10 cellular contexts compared by ENCODE assay signal in the genomic region with DNA sequence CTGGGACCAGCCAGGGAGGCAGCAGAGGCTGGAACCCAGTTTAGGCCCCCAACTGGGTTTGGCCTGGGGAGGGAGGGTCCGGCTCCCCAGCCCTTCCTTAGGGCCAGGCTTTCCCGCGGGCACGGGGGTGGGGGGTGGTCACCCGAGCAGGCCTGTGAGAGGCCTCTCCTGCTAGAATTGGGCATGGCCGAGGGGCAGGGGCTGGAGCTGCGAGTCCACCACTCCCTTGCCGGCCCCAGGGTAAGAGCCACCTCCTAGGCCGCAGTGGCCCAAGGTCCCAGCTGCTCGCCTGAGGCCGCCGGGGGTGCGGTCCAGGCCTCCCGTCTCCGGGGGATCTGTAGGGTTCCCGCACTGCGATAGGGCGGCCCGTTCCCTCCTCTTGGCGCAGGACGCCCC. TPM values are rescaled to one million over a fixed set of nuclear protein-coding genes. Genes with fewer than 3 reads are reported as not detected.
DNase-seq lines count a peak whose midpoint lies in the region; ATAC-seq and TF ChIP-seq lines count a peak whose summit lies in the region.
"Had no signal": no experiment of that assay in that cellular context is flagged by ENCODE, and none has a peak within 500 bp of the region (broad histone marks: within the 10 kb centered on the region; RNA-seq: fewer than 3 reads in every experiment).

No MANE protein-coding gene starts in this region.

- no peaks in the 10 kb centered on the region for H3K9me3 ChIP-seq in thoracic aorta

- no peak for TF ChIP-seq CTCF in activated B cell treated with CpG ODN at 0.5 μM for 24 hours (IDR thresholded peaks at IDR 0.05)
- no peak for TF ChIP-seq CTCF in kidney epithelial cell (IDR thresholded peaks at IDR 0.05; ENCODE audit: insufficient read depth, low read length, poor library complexity, severe bottlenecking)
- TF ChIP-seq CTCF in thoracic aorta (IDR thresholded peaks at IDR 0.05) = no peak

- H3K27ac ChIP-seq in thoracic aorta = no peak overlapping the region
- H3K27ac ChIP-seq in caudate nucleus (ENCODE audit: low read depth, low read length) = no peak overlapping the region

- H3K27ac Mint-ChIP-seq in activated naive CD4-positive, alpha-beta T cell treated with anti-CD3 and anti-CD28 coated beads, Interleukin-2, amount 10 ng/mL, durations not matched to agents 7 days and 5 days = no peak overlapping the region
- no peak overlapping the region for H3K27ac Mint-ChIP-seq in activated B cell treated with CpG ODN at 0.5 μM for 24 hours
- H3K27ac Mint-ChIP-seq: dendritic cell treated with granulocyte-macrophage colony-stimulating factor and Interleukin-4, amounts not matched to agents 40 ng/mL and 50 ng/mL, for 4 days had no signal

- CTCF ChIA-PET in activated naive CD4-positive, alpha-beta T cell treated with anti-CD3 and anti-CD28 coated beads, Interleukin-2, amount 10 ng/mL, durations not matched to agents 7 days and 5 days (lab: Charles Lee) = interaction anchor here (0.6 to 3.3 kb wide), 8 partner anchors 18 to 170 kb away, joined by 3 to 42 read pairs (median 5); partner anchors contain the start of gene IRF7
- CTCF ChIA-PET in activated B cell treated with CpG ODN at 0.5 μM for 24 hours (lab: Charles Lee) = interaction anchor here (0.6 to 2.2 kb wide), 14 partner anchors 9 to 172 kb away, joined by 3 to 24 read pairs (median 4); partner anchors contain the start of genes PHRF1 and TMEM80

- peak overlapping the region; percentile 52 for H3K4me3 Mint-ChIP-seq in activated naive CD4-positive, alpha-beta T cell treated with anti-CD3 and anti-CD28 coated beads, Interleukin-2, amount 10 ng/mL, durations not matched to agents 7 days and 5 days
- peak overlapping the region; percentile 24 for H3K4me3 Mint-ChIP-seq in activated B cell treated with CpG ODN at 0.5 μM for 24 hours
- H3K4me3 Mint-ChIP-seq: dendritic cell treated with granulocyte-macrophage colony-stimulating factor and Interleukin-4, amounts not matched to agents 40 ng/mL and 50 ng/mL, for 4 days had no signal

- H3K36me3 Mint-ChIP-seq in activated naive CD4-positive, alpha-beta T cell treated with anti-CD3 and anti-CD28 coated beads, Interleukin-2, amount 10 ng/mL, durations not matched to agents 7 days and 5 days = no peaks in the 10 kb centered on the region
- H3K36me3 Mint-ChIP-seq in activated B cell treated with CpG ODN at 0.5 μM for 24 hours (ENCODE audit: low read depth) = no peaks in the 10 kb centered on the region

- ATAC-seq in activated B cell treated with CpG ODN at 0.5 μM for 24 hours (ENCODE audit: low read depth) (no peak), thoracic aorta (ENCODE audit: insufficient number of reproducible peaks, low FRiP score, low read depth) (no peak), GM19328 (IDR thresholded peaks at IDR 0.05; ENCODE audit: unreplicated experiment) (no peak)

- H3K4me1 ChIP-seq in thoracic aorta (ENCODE audit: control insufficient read depth in 1 of 2, low read depth in 2 of 2) = peaks cover 7 to 16% of the 10 kb centered on the region in 2 donors

- peaks cover 13% of the 10 kb centered on the region for H3K4me1 Mint-ChIP-seq in activated naive CD4-positive, alpha-beta T cell treated with anti-CD3 and anti-CD28 coated beads, Interleukin-2, amount 10 ng/mL, durations not matched to agents 7 days and 5 days
- H3K4me1 Mint-ChIP-seq in activated B cell treated with CpG ODN at 0.5 μM for 24 hours = peaks cover 2% of the 10 kb centered on the region

- intact Hi-C loops in activated B cell treated with CpG ODN at 0.5 μM for 24 hours (cut with micrococcal nuclease) = no loop called here

- H3K27me3 ChIP-seq in kidney epithelial cell (ENCODE audit: control insufficient read depth, insufficient read depth, low read length) (peaks cover 40% of the 10 kb centered on the region), thoracic aorta (replicated peaks; ENCODE audit: insufficient read depth) (peaks cover 4% of the 10 kb centered on the region)

- H3K9me3 Mint-ChIP-seq in activated naive CD4-positive, alpha-beta T cell treated with anti-CD3 and anti-CD28 coated beads, Interleukin-2, amount 10 ng/mL, durations not matched to agents 7 days and 5 days = no peaks in the 10 kb centered on the region
- H3K9me3 Mint-ChIP-seq in activated B cell treated with CpG ODN at 0.5 μM for 24 hours = no peaks in the 10 kb centered on the region
- H3K9me3 Mint-ChIP-seq: dendritic cell treated with granulocyte-macrophage colony-stimulating factor and Interleukin-4, amounts not matched to agents 40 ng/mL and 50 ng/mL, for 4 days had no signal

- no peak for DNase-seq in activated naive CD4-positive, alpha-beta T cell treated with anti-CD3 and anti-CD28 coated beads, Interleukin-2, amount 10 ng/mL, durations not matched to agents 7 days and 5 days
- DNase-seq in activated naive CD4-positive, alpha-beta T cell (lab: John Stamatoyannopoulos, UW) = no peak
- DNase-seq in activated B cell treated with CpG ODN at 0.5 μM for 24 hours (no peak), kidney epithelial cell (ENCODE audit: low read depth) (no peak), thoracic aorta (ENCODE audit: low spot score) (no peak), caudate nucleus (lab: John Stamatoyannopoulos, UW) (no peak), D341Med (ENCODE audit: low spot score) (no peak)
- DNase-seq: HCEC 1CT had no signal

- POLR2A ChIA-PET in activated B cell treated with CpG ODN at 0.5 μM for 24 hours (lab: Charles Lee) = interaction anchor here (0.6 to 3.4 kb wide), 13 partner anchors 15 to 347 kb away, joined by 3 to 22 read pairs (median 7); partner anchors contain the start of genes BET1L, DEAF1, GATD1 and HRAS

- H3K4me3 ChIP-seq in kidney epithelial cell (ENCODE audit: low read depth, low read length) (peak overlapping the region; percentile 30), thoracic aorta (peak overlapping the region; percentile 60)

- H3K36me3 ChIP-seq in kidney epithelial cell (ENCODE audit: control insufficient read depth, insufficient read depth, low read length) = no peaks in the 10 kb centered on the region
- no peaks in the 10 kb centered on the region for H3K36me3 ChIP-seq in thoracic aorta

- peaks cover 61% of the 10 kb centered on the region for H3K27me3 Mint-ChIP-seq in activated naive CD4-positive, alpha-beta T cell treated with anti-CD3 and anti-CD28 coated beads, Interleukin-2, amount 10 ng/mL, durations not matched to agents 7 days and 5 days
- H3K27me3 Mint-ChIP-seq in activated B cell treated with CpG ODN at 0.5 μM for 24 hours = no peaks in the 10 kb centered on the region

RNA-seq across cellular contexts. Expression of gene LMNTD2, which starts 6.1 kb away (rescaled TPM):
- total RNA-seq in activated B cell treated with CpG ODN at 0.5 μM for 24 hours (8.6 and 9.1 TPM in 2 replicates), kidney epithelial cell (1.9 and 4.7 TPM in 2 replicates), thoracic aorta (1 to 10 TPM; 1.1 to 2.7 TPM)

RNA-seq across cellular contexts. Expression of gene RASSF7, which starts 6.3 kb away (rescaled TPM):
- total RNA-seq in activated B cell treated with CpG ODN at 0.5 μM for 24 hours (14.2 and 14.9 TPM in 2 replicates), kidney epithelial cell (72.5 and 91.7 TPM in 2 replicates), thoracic aorta (10 to 100 TPM in 1 of 2 donors, 1 to 10 TPM in 1; 7.3 to 20.6 TPM)

RNA-seq across cellular contexts. Expression of gene LRRC56, which starts 17.1 kb away (rescaled TPM):
- total RNA-seq in activated B cell treated with CpG ODN at 0.5 μM for 24 hours (7.1 and 7.9 TPM in 2 replicates), kidney epithelial cell (1.6 and 1.9 TPM in 2 replicates), thoracic aorta (under 1 TPM in 1 of 2 donors, not detected in 1; 0.41 TPM)

RNA-seq across cellular contexts. Expression of gene HRAS, which starts 19.1 kb away (rescaled TPM):
- 37.2 and 43.9 TPM in 2 replicates for total RNA-seq in activated B cell treated with CpG ODN at 0.5 μM for 24 hours
- total RNA-seq in kidney epithelial cell = 83.7 and 96.1 TPM in 2 replicates
- 10 to 100 TPM; 17.7 to 32.4 TPM for total RNA-seq in thoracic aorta

RNA-seq across cellular contexts. Expression of gene PHRF1, which starts 21.8 kb away (rescaled TPM):
- total RNA-seq in activated B cell treated with CpG ODN at 0.5 μM for 24 hours (42.7 and 49.6 TPM in 2 replicates), kidney epithelial cell (32.5 and 33.0 TPM in 2 replicates), thoracic aorta (10 to 100 TPM; 31.3 to 39.6 TPM)
